In the genomic region with DNA sequence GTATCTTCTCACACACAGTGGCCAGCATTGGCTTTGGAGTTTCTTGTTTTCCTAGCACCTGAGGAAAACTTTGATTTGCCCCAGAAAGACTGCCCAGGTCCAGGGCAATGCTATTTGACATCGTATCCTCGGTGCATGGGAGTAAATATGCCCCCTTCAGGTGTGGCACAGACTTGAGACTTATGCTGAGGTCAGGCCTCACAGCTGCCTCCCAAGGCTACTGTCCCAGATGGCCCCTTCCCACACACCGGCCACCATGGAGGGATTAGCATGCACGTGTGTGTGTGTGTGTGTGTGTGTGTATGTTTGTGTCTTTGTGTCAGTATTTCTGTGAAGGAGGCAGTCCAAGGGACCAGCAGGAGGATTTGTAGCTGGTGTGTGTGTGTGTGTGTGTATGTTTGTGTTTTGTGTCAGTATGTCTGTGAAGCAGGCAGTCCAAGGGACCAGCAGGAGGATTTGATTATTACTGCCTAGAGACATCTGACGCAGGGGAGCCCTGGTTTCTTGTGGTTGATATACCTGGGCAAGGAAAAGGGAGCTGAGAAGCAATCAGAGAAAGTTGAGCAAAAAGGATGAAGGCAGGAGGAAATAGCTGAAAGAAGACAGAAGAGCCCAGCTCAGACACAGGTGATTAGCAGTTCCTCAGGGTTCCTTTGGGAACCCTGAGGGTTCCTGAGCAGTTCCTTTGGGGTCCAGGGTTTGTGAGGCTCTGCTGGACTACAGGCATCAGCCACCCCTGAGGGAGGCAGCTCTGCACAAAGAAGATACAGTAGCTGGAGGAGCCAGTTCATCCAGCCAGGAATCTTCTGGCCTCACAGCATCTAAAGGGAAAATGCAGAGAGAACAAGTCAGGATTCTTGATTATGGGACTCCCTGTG, we compare ENCODE assay signal across 14 cellular contexts.
"Had no signal": no experiment of that assay in that cellular context is flagged by ENCODE, and none has a peak within 500 bp of the region (broad histone marks: within the 10 kb centered on the region; RNA-seq: fewer than 3 reads in every experiment).

No MANE protein-coding gene starts in this region.

- H3K4me1 Mint-ChIP-seq: activated CD4-positive, alpha-beta T cell treated with anti-CD3 and anti-CD28 coated beads for 36 hours; activated CD8-positive, alpha-beta memory T cell treated with anti-CD3 and anti-CD28 coated beads, Interleukin-2, amount 10 ng/mL, durations not matched to agents 7 days and 5 days; activated naive CD4-positive, alpha-beta T cell treated with anti-CD3 and anti-CD28 coated beads, Interleukin-2, amount 10 ng/mL, durations not matched to agents 7 days and 5 days; naive thymus-derived CD4-positive, alpha-beta T cell had no signal

- H3K27ac Mint-ChIP-seq: activated CD4-positive, alpha-beta memory T cell treated with anti-CD3 and anti-CD28 coated beads for 36 hours; activated CD4-positive, alpha-beta T cell treated with anti-CD3 and anti-CD28 coated beads for 36 hours; activated CD8-positive, alpha-beta memory T cell treated with anti-CD3 and anti-CD28 coated beads, Interleukin-2, amount 10 ng/mL, durations not matched to agents 7 days and 5 days; activated naive CD4-positive, alpha-beta T cell treated with anti-CD3 and anti-CD28 coated beads, Interleukin-2, amount 10 ng/mL, durations not matched to agents 7 days and 5 days; activated T-cell treated with anti-CD3 and anti-CD28 coated beads, Interleukin-2, amount 50 U/mL, for 24 hours; naive thymus-derived CD4-positive, alpha-beta T cell had no signal

- H3K4me3 Mint-ChIP-seq: activated CD4-positive, alpha-beta memory T cell treated with anti-CD3 and anti-CD28 coated beads for 36 hours; activated CD4-positive, alpha-beta T cell treated with anti-CD3 and anti-CD28 coated beads for 36 hours; activated CD8-positive, alpha-beta memory T cell treated with anti-CD3 and anti-CD28 coated beads, Interleukin-2, amount 10 ng/mL, durations not matched to agents 7 days and 5 days; activated naive CD4-positive, alpha-beta T cell treated with anti-CD3 and anti-CD28 coated beads, Interleukin-2, amount 10 ng/mL, durations not matched to agents 7 days and 5 days; activated T-cell treated with anti-CD3 and anti-CD28 coated beads, Interleukin-2, amount 50 U/mL, for 24 hours; naive thymus-derived CD4-positive, alpha-beta T cell had no signal

- H3K4me1 ChIP-seq: ascending aorta, gastrocnemius medialis, heart right ventricle, tibial artery had no signal

- H3K36me3 Mint-ChIP-seq: activated CD4-positive, alpha-beta memory T cell treated with anti-CD3 and anti-CD28 coated beads for 36 hours; activated CD8-positive, alpha-beta memory T cell treated with anti-CD3 and anti-CD28 coated beads, Interleukin-2, amount 10 ng/mL, durations not matched to agents 7 days and 5 days; activated naive CD4-positive, alpha-beta T cell treated with anti-CD3 and anti-CD28 coated beads, Interleukin-2, amount 10 ng/mL, durations not matched to agents 7 days and 5 days had no signal

- H3K27me3 Mint-ChIP-seq: activated naive CD4-positive, alpha-beta T cell treated with anti-CD3 and anti-CD28 coated beads, Interleukin-2, amount 10 ng/mL, durations not matched to agents 7 days and 5 days had no signal

- H3K9me3 ChIP-seq: gastrocnemius medialis, heart right ventricle, tibial artery had no signal

- H3K4me3 ChIP-seq: ascending aorta, gastrocnemius medialis, heart right ventricle, skin epidermis, tibial artery had no signal

- H3K27me3 ChIP-seq: ascending aorta, gastrocnemius medialis had no signal

- DNase-seq: activated CD4-positive, alpha-beta memory T cell treated with anti-CD3 and anti-CD28 coated beads for 36 hours; activated CD8-positive, alpha-beta memory T cell treated with anti-CD3 and anti-CD28 coated beads, Interleukin-2, amount 10 ng/mL, durations not matched to agents 7 days and 5 days; activated naive CD4-positive, alpha-beta T cell treated with anti-CD3 and anti-CD28 coated beads, Interleukin-2, amount 10 ng/mL, durations not matched to agents 7 days and 5 days; activated T-cell treated with anti-CD3 and anti-CD28 coated beads, Interleukin-2, amount 50 U/mL, for 24 hours; gastrocnemius medialis; naive thymus-derived CD4-positive, alpha-beta T cell; stimulated activated CD4-positive, alpha-beta T cell treated with anti-CD3 and anti-CD28 coated beads, Interleukin-4, amount 100 ng/mL, for 24 hours; stimulated activated naive CD4-positive, alpha-beta T cell; T-helper 9 cell; tibial artery had no signal

- H3K27ac ChIP-seq: ascending aorta, gastrocnemius medialis, heart right ventricle, tibial artery had no signal

- ATAC-seq: activated CD8-positive, alpha-beta memory T cell treated with anti-CD3 and anti-CD28 coated beads, Interleukin-2, amount 10 ng/mL, durations not matched to agents 7 days and 5 days; naive thymus-derived CD4-positive, alpha-beta T cell had no signal

- H3K36me3 ChIP-seq: ascending aorta, gastrocnemius medialis, heart right ventricle, tibial artery had no signal
